21 cellular contexts compared by ENCODE assay signal in genomic region chr10:129203819-129204218, GRCh38.
"Had no signal": no experiment of that assay in that cellular context is flagged by ENCODE, and none has a peak within 500 bp of the region (broad histone marks: within the 10 kb centered on the region; RNA-seq: fewer than 3 reads in every experiment).

No MANE protein-coding gene starts in this region.

- H3K4me1 ChIP-seq: SJSA1 had no signal

- H3K4me3 ChIP-seq: SJSA1, SK-N-MC had no signal

- FAIRE-seq: HTR-8/SVneo, RCC 7860 had no signal

- H3K27me3 ChIP-seq: SJSA1 had no signal

- H3K36me3 ChIP-seq: SJSA1 had no signal

- H3K27ac ChIP-seq: HL-60, SJSA1, SK-N-MC had no signal

- DNase-seq: KBM-7, NCI-H1092, NCI-H1105 treated with DMSO at 0.1 percent for 48 hours, NCI-H1417 treated with DMSO at 0.1 percent for 48 hours, NCI-H146, NCI-H1694 treated with DMSO at 0.1 percent for 48 hours, NCI-H1930, NCI-H2081, NCI-H2107, NCI-H2227 treated with DMSO at 0.1 percent for 48 hours, NCI-H524, NCI-H526 treated with DMSO at 0.1 percent for 48 hours, NCI-H748 treated with DMSO at 0.1 percent for 48 hours, Right ventricle myocardium superior, RPMI8226, SIG-M5 had no signal
